18 cellular contexts compared by ENCODE assay signal in the genomic region with DNA sequence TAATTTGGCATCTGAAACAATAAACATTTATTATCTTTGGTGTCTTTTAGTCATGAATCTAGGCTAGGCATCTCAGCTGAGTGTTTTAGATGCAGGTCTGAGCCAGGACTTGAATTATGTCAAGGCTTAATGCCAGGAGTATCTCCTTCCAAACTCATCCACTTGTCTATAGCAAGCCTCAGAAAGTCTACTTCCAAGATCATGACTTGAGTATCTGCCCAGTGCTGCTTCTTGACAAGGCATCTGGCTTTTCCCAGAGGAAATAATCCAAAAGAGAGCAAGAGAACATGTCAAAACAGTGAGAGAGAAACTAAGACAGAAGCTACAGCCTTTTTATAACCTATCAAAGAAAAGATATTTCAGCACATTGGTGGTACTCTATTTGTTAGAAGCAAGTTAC.
DNase-seq lines count a peak whose midpoint lies in the region; ATAC-seq, FAIRE-seq and TF ChIP-seq lines count a peak whose summit lies in the region.
"Had no signal": no experiment of that assay in that cellular context is flagged by ENCODE, and none has a peak within 500 bp of the region (broad histone marks: within the 10 kb centered on the region; RNA-seq: fewer than 3 reads in every experiment).

No MANE protein-coding gene starts in this region.

- DNase-seq in DND-41 = no peak
- DNase-seq in MG63 = peak; percentile 7
- peak; percentile 1 for DNase-seq in cerebellar cortex (ENCODE audit: low spot score)
- peak; percentile 61 for DNase-seq in fibroblast of the aortic adventitia (ENCODE audit: low read depth)
- DNase-seq in stimulated activated CD4-positive, alpha-beta T cell treated with anti-CD3 and anti-CD28 coated beads, Interleukin-15, amount 100 ng/mL, for 24 hours = no peak
- no peak for DNase-seq in NCI-H1930 (lab: John Stamatoyannopoulos, UW)
- no peak for DNase-seq in RCC 7860 (ENCODE audit: low spot score)
- DNase-seq: 8988T; ACHN; Calu3; CD4-positive, CD25-positive, alpha-beta regulatory T cell; DMS 273 treated with DMSO at 0.1 percent for 48 hours had no signal

- H3K9ac ChIP-seq in DND-41 (ENCODE audit: low read depth, low read length) = no peak overlapping the region
- H3K9ac ChIP-seq: BLaER1 treated with 17β-estradiol and CSF1 and Interleukin-3, amounts not matched to agents 10 nM and 100 nM had no signal

- H3K4me2 ChIP-seq in DND-41 (ENCODE audit: insufficient read depth, low read length) = no peak overlapping the region
- H3K4me2 ChIP-seq: BLaER1 treated with 17β-estradiol and CSF1 and Interleukin-3, amounts not matched to agents 10 nM and 100 nM had no signal

- H3K9me3 ChIP-seq in DND-41 (ENCODE audit: insufficient read depth, low read length, severe bottlenecking) (peaks cover 4% of the 10 kb centered on the region), MG63 (no peaks in the 10 kb centered on the region)
- H3K9me3 ChIP-seq: BLaER1 treated with 17β-estradiol and CSF1 and Interleukin-3, amounts not matched to agents 10 nM and 100 nM had no signal

- no peak for TF ChIP-seq CTCF in DND-41 (IDR thresholded peaks at IDR 0.05; ENCODE audit: borderline replicate concordance, extremely low read depth, low read length, poor library complexity, severe bottlenecking)
- TF ChIP-seq CTCF in fibroblast of the aortic adventitia (IDR thresholded peaks at IDR 0.05; ENCODE audit: insufficient read depth, low read length) = no peak

- ATAC-seq in DND-41 (ENCODE audit: insufficient read depth, low read depth) (no peak), GM19035 (IDR thresholded peaks at IDR 0.05; ENCODE audit: unreplicated experiment) (no peak)
- ATAC-seq: HCT116 had no signal

- 0 out of 2 replicates have a peak overlapping the region, but pooled peaks have one; percentile 29 for H2AFZ ChIP-seq in DND-41 (ENCODE audit: low read depth, low read length)

- FAIRE-seq in RCC 7860 (lab: Jason Lieb, UNC) = no peak
- FAIRE-seq: GM12892, H54 had no signal

- H3K27ac ChIP-seq in DND-41 (ENCODE audit: low read length) = no peak overlapping the region
- H3K27ac ChIP-seq: BLaER1 treated with 17β-estradiol and CSF1 and Interleukin-3, amounts not matched to agents 10 nM and 100 nM; HL-60 had no signal

- H3K4me3 ChIP-seq in DND-41 (ENCODE audit: low read depth in 1 of 2, low read length in 2 of 2) (no peak overlapping the region), MG63 (no peak overlapping the region), fibroblast of the aortic adventitia (ENCODE audit: low read depth, low read length) (no peak overlapping the region)
- H3K4me3 ChIP-seq: BLaER1 treated with 17β-estradiol and CSF1 and Interleukin-3, amounts not matched to agents 10 nM and 100 nM had no signal

- no peaks in the 10 kb centered on the region for H3K27me3 ChIP-seq in DND-41 (ENCODE audit: insufficient read depth, low read length, poor library complexity)
- H3K27me3 ChIP-seq in MG63 = no peaks in the 10 kb centered on the region
- H3K27me3 ChIP-seq: BLaER1 treated with 17β-estradiol and CSF1 and Interleukin-3, amounts not matched to agents 10 nM and 100 nM had no signal

- no peaks in the 10 kb centered on the region for H3K79me2 ChIP-seq in DND-41 (ENCODE audit: insufficient read depth, low read length)

- no peaks in the 10 kb centered on the region for H3K36me3 ChIP-seq in DND-41 (ENCODE audit: insufficient read depth, low read length)
- no peaks in the 10 kb centered on the region for H3K36me3 ChIP-seq in MG63
- H3K36me3 ChIP-seq: BLaER1 treated with 17β-estradiol and CSF1 and Interleukin-3, amounts not matched to agents 10 nM and 100 nM had no signal

- H3K4me1 ChIP-seq in DND-41 (ENCODE audit: insufficient read depth, low read length) = no peaks in the 10 kb centered on the region
- H3K4me1 ChIP-seq: BLaER1 treated with 17β-estradiol and CSF1 and Interleukin-3, amounts not matched to agents 10 nM and 100 nM had no signal

- no peaks in the 10 kb centered on the region for H4K20me1 ChIP-seq in DND-41 (ENCODE audit: insufficient read depth, low read length)
- H4K20me1 ChIP-seq: BLaER1 treated with 17β-estradiol and CSF1 and Interleukin-3, amounts not matched to agents 10 nM and 100 nM had no signal

Comparison
In these comparisons a context has a peak if more than half of its experiments do, and no peak if none do; other contexts are left out.
1. DNase-seq: peak in MG63 (single experiment), cerebellar cortex (single experiment) and fibroblast of the aortic adventitia (single experiment); none in DND-41 (single experiment), stimulated activated CD4-positive, alpha-beta T cell treated with anti-CD3 and anti-CD28 coated beads, Interleukin-15, amount 100 ng/mL, for 24 hours (single experiment), NCI-H1930 (0 of 2) and RCC 7860 (single experiment).